Comparison of ENCODE assay signal across 1 cellular context in the genomic region with DNA sequence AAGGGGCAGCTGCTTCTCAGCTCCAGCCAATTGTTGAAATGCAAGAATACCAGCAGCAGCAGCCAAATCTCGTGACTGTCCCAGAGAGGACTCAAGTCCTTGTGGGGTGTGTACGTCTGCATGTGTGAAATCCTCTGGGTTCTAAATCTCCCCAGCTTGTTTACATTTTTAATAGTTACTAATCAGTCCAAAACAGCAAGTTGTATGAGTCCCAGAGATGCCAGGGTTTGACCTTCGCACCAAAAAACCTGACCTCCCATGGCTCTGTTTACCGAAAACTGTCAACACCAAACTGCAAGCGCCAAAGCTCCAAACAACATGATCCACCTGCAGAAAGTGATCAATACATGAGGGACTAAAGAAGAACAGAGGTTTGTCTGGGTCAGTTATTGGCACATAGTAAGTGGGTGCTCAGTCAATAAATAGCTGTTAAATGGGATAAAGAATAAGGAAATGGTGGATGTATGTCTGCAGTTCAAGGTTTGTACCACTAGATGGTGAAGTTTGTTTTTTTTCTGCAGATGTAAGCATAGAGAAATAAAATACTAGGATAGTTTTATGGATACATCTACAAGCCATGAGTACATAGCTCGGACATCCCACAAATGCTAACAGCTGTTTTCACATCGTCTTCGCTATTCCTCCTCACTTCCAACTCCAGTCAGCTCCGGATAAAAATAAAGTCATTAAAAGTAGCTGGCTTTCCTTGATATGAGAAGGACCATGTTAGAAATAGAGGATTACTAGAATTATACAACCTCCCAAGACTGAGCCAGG.
TF ChIP-seq lines count a peak whose summit lies in the region.

No MANE protein-coding gene starts in this region.

TF ChIP-seq in neural cell, 6 proteins besides CTCF, POLR2A, EP300 and RAD21 (continued from another document):
- TF ChIP-seq, protein P1, sequence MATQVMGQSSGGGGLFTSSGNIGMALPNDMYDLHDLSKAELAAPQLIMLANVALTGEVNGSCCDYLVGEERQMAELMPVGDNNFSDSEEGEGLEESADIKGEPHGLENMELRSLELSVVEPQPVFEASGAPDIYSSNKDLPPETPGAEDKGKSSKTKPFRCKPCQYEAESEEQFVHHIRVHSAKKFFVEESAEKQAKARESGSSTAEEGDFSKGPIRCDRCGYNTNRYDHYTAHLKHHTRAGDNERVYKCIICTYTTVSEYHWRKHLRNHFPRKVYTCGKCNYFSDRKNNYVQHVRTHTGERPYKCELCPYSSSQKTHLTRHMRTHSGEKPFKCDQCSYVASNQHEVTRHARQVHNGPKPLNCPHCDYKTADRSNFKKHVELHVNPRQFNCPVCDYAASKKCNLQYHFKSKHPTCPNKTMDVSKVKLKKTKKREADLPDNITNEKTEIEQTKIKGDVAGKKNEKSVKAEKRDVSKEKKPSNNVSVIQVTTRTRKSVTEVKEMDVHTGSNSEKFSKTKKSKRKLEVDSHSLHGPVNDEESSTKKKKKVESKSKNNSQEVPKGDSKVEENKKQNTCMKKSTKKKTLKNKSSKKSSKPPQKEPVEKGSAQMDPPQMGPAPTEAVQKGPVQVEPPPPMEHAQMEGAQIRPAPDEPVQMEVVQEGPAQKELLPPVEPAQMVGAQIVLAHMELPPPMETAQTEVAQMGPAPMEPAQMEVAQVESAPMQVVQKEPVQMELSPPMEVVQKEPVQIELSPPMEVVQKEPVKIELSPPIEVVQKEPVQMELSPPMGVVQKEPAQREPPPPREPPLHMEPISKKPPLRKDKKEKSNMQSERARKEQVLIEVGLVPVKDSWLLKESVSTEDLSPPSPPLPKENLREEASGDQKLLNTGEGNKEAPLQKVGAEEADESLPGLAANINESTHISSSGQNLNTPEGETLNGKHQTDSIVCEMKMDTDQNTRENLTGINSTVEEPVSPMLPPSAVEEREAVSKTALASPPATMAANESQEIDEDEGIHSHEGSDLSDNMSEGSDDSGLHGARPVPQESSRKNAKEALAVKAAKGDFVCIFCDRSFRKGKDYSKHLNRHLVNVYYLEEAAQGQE (IDR thresholded peaks at IDR 0.05; ENCODE audit: borderline replicate concordance): no peak
- TF ChIP-seq SMC3 (conservative IDR thresholded peaks at IDR 0.05; ENCODE audit: poor library complexity) (peak; percentile 87), POLR2AphosphoS5 (IDR thresholded peaks at IDR 0.05) (no peak)
